10 cellular contexts compared by ENCODE assay signal in genomic region chr5:116453920-116454319, GRCh38.
DNase-seq lines count a peak whose midpoint lies in the region; ATAC-seq and TF ChIP-seq lines count a peak whose summit lies in the region.
"Had no signal": no experiment of that assay in that cellular context is flagged by ENCODE, and none has a peak within 500 bp of the region (broad histone marks: within the 10 kb centered on the region; RNA-seq: fewer than 3 reads in every experiment).

No MANE protein-coding gene starts in this region.

- no peak overlapping the region for H4K91ac ChIP-seq in mesenchymal stem cell (ENCODE audit: low read length)

- peak overlapping the region; percentile 9 for H2AK5ac ChIP-seq in mesenchymal stem cell (ENCODE audit: low read length, severe bottlenecking)

- peak; percentile 1 for ATAC-seq in HG02852 (IDR thresholded peaks at IDR 0.05; ENCODE audit: unreplicated experiment)
- ATAC-seq in stimulated activated memory B cell treated with anti-CD40 and anti-IgM and Interleukin-4, amounts not matched to agents 10 μg/mL and 1 μg/mL and 100 μg/mL, for 72 hours, result no peak
- no peak for ATAC-seq in GM18517 (IDR thresholded peaks at IDR 0.05; ENCODE audit: unreplicated experiment)

- H3K4me3 Mint-ChIP-seq in stimulated activated memory B cell treated with anti-CD40 and anti-IgM and Interleukin-4, amounts not matched to agents 10 μg/mL and 1 μg/mL and 100 μg/mL, for 72 hours, result no peak overlapping the region
- no peak overlapping the region for H3K4me3 Mint-ChIP-seq in activated CD4-positive, alpha-beta memory T cell treated with anti-CD3 and anti-CD28 coated beads, Interleukin-2, amount 10 ng/mL, durations not matched to agents 7 days and 5 days
- H3K4me3 Mint-ChIP-seq: activated T-cell treated with anti-CD3 and anti-CD28 coated beads, Interleukin-2, amount 50 U/mL, for 24 hours; central memory CD8-positive, alpha-beta T cell had no signal

- no peak overlapping the region for H2AFZ ChIP-seq in mesenchymal stem cell (ENCODE audit: low read depth, low read length)

- no peak overlapping the region for H3K14ac ChIP-seq in mesenchymal stem cell (ENCODE audit: low read length in 2 of 2)

- no peak overlapping the region for H4K8ac ChIP-seq in mesenchymal stem cell (ENCODE audit: low read length)

- DNase-seq in AG08396 (ENCODE audit: low spot score), result peak; percentile 20
- DNase-seq in SW480 (ENCODE audit: low spot score), result peak; percentile 80
- DNase-seq in mesenchymal stem cell, result no peak
- no peak for DNase-seq in testis
- no peak for DNase-seq in activated CD4-positive, alpha-beta memory T cell treated with anti-CD3 and anti-CD28 coated beads, Interleukin-2, amount 10 ng/mL, durations not matched to agents 7 days and 5 days
- DNase-seq: activated T-cell treated with anti-CD3 and anti-CD28 coated beads, Interleukin-2, amount 50 U/mL, for 24 hours had no signal

- H3K27ac ChIP-seq in mesenchymal stem cell (ENCODE audit: low read length, poor library complexity, severe bottlenecking) (peak overlapping the region; percentile 68), testis (no peak overlapping the region)

- intact Hi-C loops in testis (cut with DNase I; ENCODE audit: low total_unique reads), result no loop called here

- peaks cover 26% of the 10 kb centered on the region for H3K4me1 Mint-ChIP-seq in stimulated activated memory B cell treated with anti-CD40 and anti-IgM and Interleukin-4, amounts not matched to agents 10 μg/mL and 1 μg/mL and 100 μg/mL, for 72 hours
- peaks cover 6% of the 10 kb centered on the region for H3K4me1 Mint-ChIP-seq in activated CD4-positive, alpha-beta memory T cell treated with anti-CD3 and anti-CD28 coated beads, Interleukin-2, amount 10 ng/mL, durations not matched to agents 7 days and 5 days

- H3K23ac ChIP-seq in mesenchymal stem cell (ENCODE audit: low read length in 2 of 2), result no peak overlapping the region

- H3K9me3 ChIP-seq in mesenchymal stem cell (ENCODE audit: control insufficient read depth, low read length) (no peaks in the 10 kb centered on the region), testis (no peaks in the 10 kb centered on the region)

- H3K79me1 ChIP-seq in mesenchymal stem cell (replicated peaks; ENCODE audit: low read length, poor library complexity, severe bottlenecking), result no peaks in the 10 kb centered on the region

- no peak overlapping the region for H3K27ac Mint-ChIP-seq in stimulated activated memory B cell treated with anti-CD40 and anti-IgM and Interleukin-4, amounts not matched to agents 10 μg/mL and 1 μg/mL and 100 μg/mL, for 72 hours
- H3K27ac Mint-ChIP-seq in activated CD4-positive, alpha-beta memory T cell treated with anti-CD3 and anti-CD28 coated beads, Interleukin-2, amount 10 ng/mL, durations not matched to agents 7 days and 5 days, result no peak overlapping the region
- H3K27ac Mint-ChIP-seq: activated T-cell treated with anti-CD3 and anti-CD28 coated beads, Interleukin-2, amount 50 U/mL, for 24 hours had no signal

- H2BK12ac ChIP-seq in mesenchymal stem cell (ENCODE audit: low read length in 2 of 2), result no peak overlapping the region

- no peak overlapping the region for H3K18ac ChIP-seq in mesenchymal stem cell (ENCODE audit: low read depth in 1 of 2, low read length in 2 of 2)

- H3K36me3 ChIP-seq in mesenchymal stem cell (ENCODE audit: control insufficient read depth in 1 of 2, insufficient read depth in 2 of 2, low read depth in 1 of 2, low read length in 2 of 2) (no peaks in the 10 kb centered on the region), testis (ENCODE audit: low read depth, missing control alignments) (no peaks in the 10 kb centered on the region)

- peaks cover 36% of the 10 kb centered on the region for H3K36me3 Mint-ChIP-seq in stimulated activated memory B cell treated with anti-CD40 and anti-IgM and Interleukin-4, amounts not matched to agents 10 μg/mL and 1 μg/mL and 100 μg/mL, for 72 hours
- H3K36me3 Mint-ChIP-seq in activated CD4-positive, alpha-beta memory T cell treated with anti-CD3 and anti-CD28 coated beads, Interleukin-2, amount 10 ng/mL, durations not matched to agents 7 days and 5 days (ENCODE audit: low read depth), result no peaks in the 10 kb centered on the region

- H3K4me1 ChIP-seq in mesenchymal stem cell (ENCODE audit: control insufficient read depth, insufficient read depth, low read depth, low read length), result peaks cover 7% of the 10 kb centered on the region
- peaks cover 18% of the 10 kb centered on the region for H3K4me1 ChIP-seq in testis

- H2BK120ac ChIP-seq in mesenchymal stem cell (ENCODE audit: low read depth, low read length), result no peak overlapping the region

- peaks cover 0 to 5% of the 10 kb centered on the region in 2 experiments for H3K27me3 ChIP-seq in mesenchymal stem cell (ENCODE audit: control insufficient read depth in 1 of 2, insufficient read depth in 1 of 2, low read length in 2 of 2)
- H3K27me3 ChIP-seq in testis, result no peaks in the 10 kb centered on the region

- no peaks in the 10 kb centered on the region for H3K9me3 Mint-ChIP-seq in stimulated activated memory B cell treated with anti-CD40 and anti-IgM and Interleukin-4, amounts not matched to agents 10 μg/mL and 1 μg/mL and 100 μg/mL, for 72 hours
- no peaks in the 10 kb centered on the region for H3K9me3 Mint-ChIP-seq in activated CD4-positive, alpha-beta memory T cell treated with anti-CD3 and anti-CD28 coated beads, Interleukin-2, amount 10 ng/mL, durations not matched to agents 7 days and 5 days
- H3K9me3 Mint-ChIP-seq: activated T-cell treated with anti-CD3 and anti-CD28 coated beads, Interleukin-2, amount 50 U/mL, for 24 hours; central memory CD8-positive, alpha-beta T cell had no signal

- H3K4me2 ChIP-seq in mesenchymal stem cell (ENCODE audit: low read length, poor library complexity, severe bottlenecking), result no peak overlapping the region

- no peak for TF ChIP-seq CTCF in testis (IDR thresholded peaks at IDR 0.05)

- POLR2A ChIA-PET in activated CD4-positive, alpha-beta memory T cell treated with anti-CD3 and anti-CD28 coated beads, Interleukin-2, amount 10 ng/mL, durations not matched to agents 7 days and 5 days (lab: Charles Lee), result no interaction called here

- no peak for TF ChIP-seq POLR2A in testis (IDR thresholded peaks at IDR 0.05)

- CTCF ChIA-PET in activated CD4-positive, alpha-beta memory T cell treated with anti-CD3 and anti-CD28 coated beads, Interleukin-2, amount 10 ng/mL, durations not matched to agents 7 days and 5 days (lab: Charles Lee), result no interaction called here

- H3K27me3 Mint-ChIP-seq in stimulated activated memory B cell treated with anti-CD40 and anti-IgM and Interleukin-4, amounts not matched to agents 10 μg/mL and 1 μg/mL and 100 μg/mL, for 72 hours, result no peaks in the 10 kb centered on the region
- H3K27me3 Mint-ChIP-seq in activated CD4-positive, alpha-beta memory T cell treated with anti-CD3 and anti-CD28 coated beads, Interleukin-2, amount 10 ng/mL, durations not matched to agents 7 days and 5 days, result no peaks in the 10 kb centered on the region
- H3K27me3 Mint-ChIP-seq: activated T-cell treated with anti-CD3 and anti-CD28 coated beads, Interleukin-2, amount 50 U/mL, for 24 hours; central memory CD8-positive, alpha-beta T cell had no signal

- H3K4ac ChIP-seq in mesenchymal stem cell (ENCODE audit: low read depth in 1 of 2, low read length in 2 of 2), result no peak overlapping the region

- H2BK15ac ChIP-seq in mesenchymal stem cell (ENCODE audit: low read depth, poor library complexity, severe bottlenecking), result no peak overlapping the region

- H3K4me3 ChIP-seq in mesenchymal stem cell (ENCODE audit: insufficient read depth in 1 of 2, low read depth in 1 of 2, low read length in 2 of 2), result peak overlapping the region in 1 of 2 experiments; percentile 22
- H3K4me3 ChIP-seq in testis, result no peak overlapping the region

- H2BK5ac ChIP-seq in mesenchymal stem cell (ENCODE audit: low read depth, low read length, poor library complexity, severe bottlenecking), result no peak overlapping the region

- 17% methylated on average over 6 of the region's 6 CpGs for WGBS in mesenchymal stem cell
- WGBS in testis, 2 donors, result 47 to 52% methylated on average over 6 of the region's 6 CpGs

- H3K9ac ChIP-seq in mesenchymal stem cell (ENCODE audit: low read length), result no peak overlapping the region

Comparison
In these comparisons a context has a peak if more than half of its experiments do, and no peak if none do; other contexts are left out.
1. DNase-seq: peak in AG08396 (single experiment) and SW480 (single experiment); none in mesenchymal stem cell (single experiment), testis (single experiment) and activated CD4-positive, alpha-beta memory T cell treated with anti-CD3 and anti-CD28 coated beads, Interleukin-2, amount 10 ng/mL, durations not matched to agents 7 days and 5 days (single experiment).